10 cellular contexts compared by ENCODE assay signal in genomic region chr15:67077641-67078215, GRCh38. TPM values are rescaled to one million over a fixed set of nuclear protein-coding genes. Genes with fewer than 3 reads are reported as not detected.
A peak's percentile ranks its signal among the peaks of the same experiment; 100 is the strongest.
DNase-seq lines count a peak whose midpoint lies in the region; ATAC-seq and TF ChIP-seq lines count a peak whose summit lies in the region.
"Had no signal": no experiment of that assay in that cellular context is flagged by ENCODE, and none has a peak within 500 bp of the region (broad histone marks: within the 10 kb centered on the region; RNA-seq: fewer than 3 reads in every experiment).

No MANE protein-coding gene starts in this region.

- H3K79me2 ChIP-seq in SK-N-SH (ENCODE audit: insufficient read depth), result peaks cover 100% of the 10 kb centered on the region

- POLR2A ChIA-PET in SK-N-SH (lab: Yijun Ruan, JAX), result no interaction called here
- POLR2A ChIA-PET in Panc1 (lab: Charles Lee), result no interaction called here

- H3K4me3 ChIP-seq in SK-N-SH (ENCODE audit: low read depth in 2 of 2, low read length in 1 of 2) (no peak overlapping the region), Panc1 (ENCODE audit: low read depth in 2 of 2, low read length in 2 of 2) (peak overlapping the region in 1 of 2 experiments; percentile 17; a peak in 2 of 4 replicates), esophagus squamous epithelium (peak overlapping the region in 1 of 4 donors; percentile 13)
- H3K4me3 ChIP-seq: skin epidermis had no signal

- H3K27me3 ChIP-seq in SK-N-SH (ENCODE audit: insufficient read depth), result no peaks in the 10 kb centered on the region
- H3K27me3 ChIP-seq in Panc1 (ENCODE audit: control insufficient read depth, insufficient read depth, low read length), result no peaks in the 10 kb centered on the region
- H3K27me3 ChIP-seq in esophagus squamous epithelium, result no peaks in the 10 kb centered on the region

- peaks cover 0 to 7% of the 10 kb centered on the region in 2 experiments for H3K36me3 ChIP-seq in SK-N-SH (replicated peaks in 1 of 2; ENCODE audit: control insufficient read depth in 1 of 2, insufficient read depth in 2 of 2, low read length in 1 of 2)
- peaks cover 20% of the 10 kb centered on the region; the same call in 1 of the 2 replicates for H3K36me3 ChIP-seq in Panc1 (ENCODE audit: control insufficient read depth, insufficient read depth, low read length)
- peaks cover 0 to 18% (median 0%) of the 10 kb centered on the region in 3 donors for H3K36me3 ChIP-seq in esophagus squamous epithelium

- TF ChIP-seq POLR2A in esophagus squamous epithelium (IDR thresholded peaks at IDR 0.05), result no peak

- no peak for DNase-seq in SK-N-SH
- no peak for DNase-seq in Panc1 (ENCODE audit: low read depth, low spot score)
- DNase-seq in esophagus squamous epithelium (lab: John Stamatoyannopoulos, UW), result no peak
- DNase-seq in stimulated activated effector memory CD8-positive, alpha-beta T cell treated with anti-CD3 and anti-CD28 coated beads, Interleukin-12 subunit alpha, Interleukin-12 subunit beta, amount 100 ng/mL, for 72 hours (ENCODE audit: low spot score in 2 of 2), result no peak
- DNase-seq in occipital lobe (lab: John Stamatoyannopoulos, UW), result no peak
- no peak for DNase-seq in NCI-H146 treated with DMSO at 0.1 percent for 48 hours (lab: John Stamatoyannopoulos, UW; ENCODE audit: unreplicated experiment)
- DNase-seq in SW480 (ENCODE audit: low spot score), result no peak
- DNase-seq: SHP77 had no signal

- H3K4me1 ChIP-seq in SK-N-SH (ENCODE audit: control insufficient read depth in 1 of 2, insufficient read depth in 2 of 2, low read depth in 1 of 2, low read length in 1 of 2) (peaks cover 9 to 32% of the 10 kb centered on the region in 2 experiments; a peak in 2 of 4 replicates), Panc1 (ENCODE audit: control insufficient read depth, insufficient read depth, low read length) (peaks cover 100% of the 10 kb centered on the region), esophagus squamous epithelium (peaks cover 24 to 100% (median 90%) of the 10 kb centered on the region in 3 donors)

- H3F3A ChIP-seq in SK-N-SH (replicated peaks; ENCODE audit: insufficient read depth), result peaks cover 13% of the 10 kb centered on the region

- no peak overlapping the region for H3K9ac ChIP-seq in SK-N-SH

- H3K4me3 Mint-ChIP-seq in stimulated activated effector memory CD8-positive, alpha-beta T cell treated with anti-CD3 and anti-CD28 coated beads, Interleukin-12 subunit alpha, Interleukin-12 subunit beta, amount 100 ng/mL, for 72 hours, result peak overlapping the region; percentile 2

- no peaks in the 10 kb centered on the region for H3K9me3 ChIP-seq in SK-N-SH
- H3K9me3 ChIP-seq in Panc1 (ENCODE audit: control insufficient read depth, insufficient read depth, low read depth, low read length), result no peaks in the 10 kb centered on the region
- no peaks in the 10 kb centered on the region for H3K9me3 ChIP-seq in esophagus squamous epithelium

- no TSS peak for BruUV-seq in Panc1 (replicated peaks; lab: Mats Ljungman, UMichigan)

- no peaks in the 10 kb centered on the region for H3K9me3 Mint-ChIP-seq in stimulated activated effector memory CD8-positive, alpha-beta T cell treated with anti-CD3 and anti-CD28 coated beads, Interleukin-12 subunit alpha, Interleukin-12 subunit beta, amount 100 ng/mL, for 72 hours

- H3K36me3 Mint-ChIP-seq in stimulated activated effector memory CD8-positive, alpha-beta T cell treated with anti-CD3 and anti-CD28 coated beads, Interleukin-12 subunit alpha, Interleukin-12 subunit beta, amount 100 ng/mL, for 72 hours, result peaks cover 18% of the 10 kb centered on the region

- no peak overlapping the region for H3K4me2 ChIP-seq in SK-N-SH

- WGBS in SK-N-SH (ENCODE audit: low lambda C conversion rate), result 81% methylated on average over 6 of the region's 6 CpGs
- WGBS in esophagus squamous epithelium, 2 donors, result 44 to 49% methylated on average over 5 to 6 of the region's 6 CpGs

- TF ChIP-seq EP300 in SK-N-SH (IDR thresholded peaks at IDR 0.05; ENCODE audit: borderline replicate concordance in 1 of 2, low read depth in 1 of 2, low read length in 1 of 2), result no peak

- peaks cover 76% of the 10 kb centered on the region for H4K20me1 ChIP-seq in SK-N-SH (ENCODE audit: insufficient read depth)

- intact Hi-C loops in Panc1 (cut with micrococcal nuclease; ENCODE audit: unreplicated experiment) (loop anchor here (10.0 kb wide), 1 partner anchor 47 kb away; no protein-coding TSS in a partner anchor), esophagus squamous epithelium (cut with DNase I) (no loop called here)

- in situ Hi-C loops in Panc1 (cut with HindIII; ENCODE audit: low pct_unique_long_range_greater_than_20kb, low sequenced_read_pairs), result no loop called here

- no peaks in the 10 kb centered on the region for H3K9me2 ChIP-seq in SK-N-SH

- peak overlapping the region; percentile 1 for H3K27ac Mint-ChIP-seq in stimulated activated effector memory CD8-positive, alpha-beta T cell treated with anti-CD3 and anti-CD28 coated beads, Interleukin-12 subunit alpha, Interleukin-12 subunit beta, amount 100 ng/mL, for 72 hours

- peaks cover 85% of the 10 kb centered on the region for H3K4me1 Mint-ChIP-seq in stimulated activated effector memory CD8-positive, alpha-beta T cell treated with anti-CD3 and anti-CD28 coated beads, Interleukin-12 subunit alpha, Interleukin-12 subunit beta, amount 100 ng/mL, for 72 hours

- CTCF ChIA-PET in SK-N-SH (lab: Yijun Ruan, JAX), result interaction anchor here (1.2 kb wide), 1 partner anchor 1229 kb away, joined by 4 read pairs; no protein-coding TSS in a partner anchor
- CTCF ChIA-PET in Panc1 (lab: Charles Lee), result no interaction called here

- TF ChIP-seq CTCF in SK-N-SH (IDR thresholded peaks at IDR 0.05) (no peak), Panc1 (IDR thresholded peaks at IDR 0.05) (no peak), esophagus squamous epithelium (IDR thresholded peaks at IDR 0.05) (no peak)

- H3K27ac ChIP-seq in SK-N-SH (ENCODE audit: low read depth in 2 of 2, low read length in 1 of 2) (no peak overlapping the region), Panc1 (ENCODE audit: low read length) (peak overlapping the region; percentile 100), esophagus squamous epithelium (peak overlapping the region; percentile 2 to 76 (median 50))

- TF ChIP-seq RAD21 in SK-N-SH (IDR thresholded peaks at IDR 0.05; ENCODE audit: low read length), result no peak

- H2AFZ ChIP-seq in SK-N-SH (ENCODE audit: low read depth), result no peak overlapping the region

- no peak; the same call in 2 of the 3 replicates for ATAC-seq in SK-N-SH treated with all-trans-retinoic acid at 6 μM for 48 hours
- peak; percentile 37 for ATAC-seq in Panc1
- no peak for ATAC-seq in stimulated activated effector memory CD8-positive, alpha-beta T cell treated with anti-CD3 and anti-CD28 coated beads, Interleukin-12 subunit alpha, Interleukin-12 subunit beta, amount 100 ng/mL, for 72 hours

TF ChIP-seq in SK-N-SH treated with all-trans-retinoic acid at 6 μM for 48 hours, 23 proteins besides CTCF, POLR2A, EP300 and RAD21:
- no peak for TF ChIP-seq CSDC2 (CRISPR knock-in tag; IDR thresholded peaks at IDR 0.05)
- TF ChIP-seq GLIS3 (CRISPR knock-in tag; IDR thresholded peaks at IDR 0.05), result no peak
- TF ChIP-seq ZFP3 (CRISPR knock-in tag; IDR thresholded peaks at IDR 0.05), result peak; percentile 98
- no peak for TF ChIP-seq OSR1 (CRISPR knock-in tag; IDR thresholded peaks at IDR 0.05)

TF ChIP-seq in SK-N-SH, 30 proteins besides CTCF, POLR2A, EP300 and RAD21 (continues in another document):
- no peak for TF ChIP-seq FOSL2 (IDR thresholded peaks at IDR 0.05; ENCODE audit: borderline replicate concordance, low read depth)
- TF ChIP-seq NRF1 (IDR thresholded peaks at IDR 0.05; ENCODE audit: low read depth, low read length), result no peak
- TF ChIP-seq GABPA (IDR thresholded peaks at IDR 0.05; ENCODE audit: low read depth), result no peak
- TF ChIP-seq SMC3 (IDR thresholded peaks at IDR 0.05; ENCODE audit: low read depth, low read length), result no peak
- TF ChIP-seq, protein P1, sequence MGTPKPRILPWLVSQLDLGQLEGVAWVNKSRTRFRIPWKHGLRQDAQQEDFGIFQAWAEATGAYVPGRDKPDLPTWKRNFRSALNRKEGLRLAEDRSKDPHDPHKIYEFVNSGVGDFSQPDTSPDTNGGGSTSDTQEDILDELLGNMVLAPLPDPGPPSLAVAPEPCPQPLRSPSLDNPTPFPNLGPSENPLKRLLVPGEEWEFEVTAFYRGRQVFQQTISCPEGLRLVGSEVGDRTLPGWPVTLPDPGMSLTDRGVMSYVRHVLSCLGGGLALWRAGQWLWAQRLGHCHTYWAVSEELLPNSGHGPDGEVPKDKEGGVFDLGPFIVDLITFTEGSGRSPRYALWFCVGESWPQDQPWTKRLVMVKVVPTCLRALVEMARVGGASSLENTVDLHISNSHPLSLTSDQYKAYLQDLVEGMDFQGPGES (IDR thresholded peaks at IDR 0.05; ENCODE audit: low read depth, low read length), result no peak
- no peak for TF ChIP-seq YY1 (IDR thresholded peaks at IDR 0.05; ENCODE audit: low read depth)
- TF ChIP-seq GATA2 (CRISPR knock-in tag; IDR thresholded peaks at IDR 0.05), result no peak
- no peak for TF ChIP-seq MAX (IDR thresholded peaks at IDR 0.05; ENCODE audit: low read depth)
- TF ChIP-seq NFIC (IDR thresholded peaks at IDR 0.05; ENCODE audit: borderline replicate concordance), result no peak
- TF ChIP-seq TEAD4 (IDR thresholded peaks at IDR 0.05; ENCODE audit: borderline replicate concordance, insufficient read depth), result no peak
- no peak for TF ChIP-seq JUND (IDR thresholded peaks at IDR 0.05)
- no peak for TF ChIP-seq FOXM1 (IDR thresholded peaks at IDR 0.05; ENCODE audit: low read depth)
- no peak for TF ChIP-seq TCF12 (IDR thresholded peaks at IDR 0.05)
- TF ChIP-seq ELF1 (IDR thresholded peaks at IDR 0.05), result no peak
- TF ChIP-seq FOXJ3 (CRISPR knock-in tag; IDR thresholded peaks at IDR 0.05), result no peak
- TF ChIP-seq, protein P2, sequence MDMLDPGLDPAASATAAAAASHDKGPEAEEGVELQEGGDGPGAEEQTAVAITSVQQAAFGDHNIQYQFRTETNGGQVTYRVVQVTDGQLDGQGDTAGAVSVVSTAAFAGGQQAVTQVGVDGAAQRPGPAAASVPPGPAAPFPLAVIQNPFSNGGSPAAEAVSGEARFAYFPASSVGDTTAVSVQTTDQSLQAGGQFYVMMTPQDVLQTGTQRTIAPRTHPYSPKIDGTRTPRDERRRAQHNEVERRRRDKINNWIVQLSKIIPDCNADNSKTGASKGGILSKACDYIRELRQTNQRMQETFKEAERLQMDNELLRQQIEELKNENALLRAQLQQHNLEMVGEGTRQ (IDR thresholded peaks at IDR 0.05; ENCODE audit: borderline replicate concordance, low read depth, low read length), result no peak

RNA-seq across cellular contexts. Expression of gene SMAD3, which starts 12.3 kb away (rescaled TPM):
- 18.0 and 19.5 TPM in 2 replicates for polyA plus RNA-seq in SK-N-SH (2012; rRNA removed)
- polyA plus RNA-seq in SK-N-SH (2012; cell fraction: cytosol; rRNA removed), result 12.0 and 14.6 TPM in 2 replicates
- polyA plus RNA-seq in SK-N-SH (2012; cell fraction: nucleus; rRNA removed), result 47.4 and 59.5 TPM in 2 replicates
- total RNA-seq in Panc1 (2021; ENCODE audit: unreplicated experiment) (394 TPM), esophagus squamous epithelium (100 to 1,000 TPM in 2 of 4 donors, 10 to 100 TPM in 2; 70.8 to 134 (median 105) TPM), occipital lobe (2.5 TPM)
- polyA plus RNA-seq in Panc1 (2012; ENCODE audit: insufficient read length), result 255 TPM

Comparison
In these comparisons a context has a peak if more than half of its experiments do, and no peak if none do; other contexts are left out.
1. H3K27ac ChIP-seq: peak in Panc1 (single experiment) and esophagus squamous epithelium (4 of 4); none in SK-N-SH (0 of 2).
2. RNA of gene SMAD3, which starts 12.3 kb away (total RNA-seq): 394 TPM in Panc1 (single experiment) and 70.8 to 134 TPM in esophagus squamous epithelium; 2.5 TPM in occipital lobe (single experiment); every median in the first group is over 10 times any median in the second.